33 cellular contexts compared by ENCODE assay signal in the genomic region with DNA sequence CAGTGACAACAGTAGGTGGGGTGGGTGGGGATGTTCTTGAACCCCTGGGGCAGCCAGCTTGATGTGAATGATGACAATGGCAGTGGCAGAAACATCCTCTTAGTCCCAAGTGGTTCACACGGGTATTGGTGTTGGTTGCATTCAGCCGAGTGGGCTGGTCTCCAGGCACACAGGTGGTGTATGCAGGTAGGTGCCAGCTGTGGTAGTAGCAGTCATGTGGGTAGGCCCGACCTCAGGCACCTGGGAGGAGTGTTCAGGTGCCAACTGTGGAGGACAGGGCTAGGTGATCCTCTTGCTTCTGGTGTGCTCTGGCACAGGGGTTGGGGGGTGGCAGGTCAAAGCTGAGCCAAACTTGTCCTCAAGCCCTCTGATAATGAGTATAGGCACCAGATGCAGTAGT.
"Had no signal": no experiment of that assay in that cellular context is flagged by ENCODE, and none has a peak within 500 bp of the region (broad histone marks: within the 10 kb centered on the region; RNA-seq: fewer than 3 reads in every experiment).

No MANE protein-coding gene starts in this region.

- DNase-seq: activated B cell treated with CpG ODN at 0.5 μM for 24 hours; activated CD4-positive, alpha-beta T cell treated with anti-CD3 and anti-CD28 coated beads for 48 hours; activated CD4-positive, alpha-beta T cell treated with anti-CD3 and anti-CD28 coated beads, Interleukin-2, amount 50 U/mL, for 1 hour; activated CD4-positive, alpha-beta T cell treated with anti-CD3 and anti-CD28 coated beads, Interleukin-2, amount 50 U/mL, for 48 hours; activated CD8-positive, alpha-beta memory T cell treated with anti-CD3 and anti-CD28 coated beads for 24 hours; activated CD8-positive, alpha-beta T cell treated with anti-CD3 and anti-CD28 coated beads for 36 hours; activated effector memory CD4-positive, alpha-beta T cell treated with anti-CD3 and anti-CD28 coated beads, Interleukin-2, amount 50 U/mL, for 16 hours; activated naive CD4-positive, alpha-beta T cell treated with anti-CD3 and anti-CD28 coated beads for 36 hours; activated naive CD8-positive, alpha-beta T cell treated with anti-CD3 and anti-CD28 coated beads for 36 hours; activated naive CD8-positive, alpha-beta T cell treated with anti-CD3 and anti-CD28 coated beads, Interleukin-2, amount 50 U/mL, for 24 hours; activated T-cell treated with anti-CD3 and anti-CD28 coated beads, Interleukin-2, amount 50 U/mL, for 1 hour; activated T-cell treated with anti-CD3 and anti-CD28 coated beads, Interleukin-2, amount 50 U/mL, for 48 hours; adrenal gland; amygdala; body of pancreas; central memory CD4-positive, alpha-beta T cell; cerebellar nuclear complex; colonic mucosa; effector CD8-positive, alpha-beta T cell; esophagus squamous epithelium; foreskin melanocyte; T-helper 2 cell; WERI-Rb-1 had no signal

- FAIRE-seq: endometrium, endothelial cell of umbilical vein, TTC549 had no signal

- H3K36me3 ChIP-seq: adrenal gland, cardiac muscle cell, colonic mucosa had no signal

- H3K4me3 ChIP-seq: adrenal gland, body of pancreas, cardiac muscle cell, colonic mucosa, esophagus squamous epithelium, gastroesophageal sphincter had no signal

- H3K27me3 ChIP-seq: adrenal gland, body of pancreas, cardiac muscle cell, colonic mucosa, esophagus squamous epithelium, gastroesophageal sphincter had no signal

- H3K4me1 Mint-ChIP-seq: activated B cell treated with CpG ODN at 0.5 μM for 24 hours; activated naive CD4-positive, alpha-beta T cell treated with anti-CD3 and anti-CD28 coated beads, Interleukin-2, amount 50 U/mL, for 24 hours; activated naive CD8-positive, alpha-beta T cell treated with anti-CD3 and anti-CD28 coated beads for 36 hours; activated naive CD8-positive, alpha-beta T cell treated with anti-CD3 and anti-CD28 coated beads, Interleukin-2, amount 50 U/mL, for 24 hours had no signal

- H3K27ac Mint-ChIP-seq: activated B cell treated with CpG ODN at 0.5 μM for 24 hours; activated CD8-positive, alpha-beta T cell treated with anti-CD3 and anti-CD28 coated beads for 36 hours; activated naive CD4-positive, alpha-beta T cell treated with anti-CD3 and anti-CD28 coated beads for 36 hours; activated naive CD4-positive, alpha-beta T cell treated with anti-CD3 and anti-CD28 coated beads, Interleukin-2, amount 50 U/mL, for 24 hours; activated naive CD8-positive, alpha-beta T cell treated with anti-CD3 and anti-CD28 coated beads for 36 hours; activated naive CD8-positive, alpha-beta T cell treated with anti-CD3 and anti-CD28 coated beads, Interleukin-2, amount 50 U/mL, for 24 hours; activated T-helper 1 cell treated with anti-CD3 and anti-CD28 coated beads, Interleukin-12 subunit alpha, Interleukin-12 subunit beta, Interleukin-2, Interleukin-4 antibody, amounts not matched to agents 30 ng/mL and 10 ng/mL and 1 ng/mL, durations not matched to agents 14 hours and 24 hours and 36 hours; activated T-helper 2 cell treated with anti-CD3 and anti-CD28 coated beads, Interferon-gamma antibody, Interleukin-2, Interleukin-4, amounts not matched to agents 10 μg/mL and 5 μg/mL and 100 μg/mL, durations not matched to agents 14 hours and 24 hours and 36 hours had no signal

- H3K9me3 ChIP-seq: adrenal gland, body of pancreas, colonic mucosa, gastroesophageal sphincter had no signal

- H3K27ac ChIP-seq: adrenal gland, body of pancreas, cardiac muscle cell, colonic mucosa, epithelial cell of prostate, esophagus squamous epithelium, gastroesophageal sphincter, WERI-Rb-1 had no signal

- H3K4me1 ChIP-seq: adrenal gland, body of pancreas, colonic mucosa, esophagus squamous epithelium, gastroesophageal sphincter had no signal

- ATAC-seq: activated CD4-positive, CD25-positive, alpha-beta regulatory T cell treated with anti-CD3 and anti-CD28 coated beads, Interleukin-2, amount 50 U/mL, for 24 hours; activated CD8-positive, alpha-beta T cell treated with anti-CD3 and anti-CD28 coated beads for 36 hours; activated naive CD8-positive, alpha-beta T cell treated with anti-CD3 and anti-CD28 coated beads, Interleukin-2, amount 50 U/mL, for 24 hours; body of pancreas; gastroesophageal sphincter had no signal

- H3K4me3 Mint-ChIP-seq: activated B cell treated with CpG ODN at 0.5 μM for 24 hours; activated CD8-positive, alpha-beta T cell treated with anti-CD3 and anti-CD28 coated beads for 36 hours; activated naive CD4-positive, alpha-beta T cell treated with anti-CD3 and anti-CD28 coated beads for 36 hours; activated naive CD4-positive, alpha-beta T cell treated with anti-CD3 and anti-CD28 coated beads, Interleukin-2, amount 50 U/mL, for 24 hours; activated naive CD8-positive, alpha-beta T cell treated with anti-CD3 and anti-CD28 coated beads for 36 hours; activated naive CD8-positive, alpha-beta T cell treated with anti-CD3 and anti-CD28 coated beads, Interleukin-2, amount 50 U/mL, for 24 hours; activated T-helper 1 cell treated with anti-CD3 and anti-CD28 coated beads, Interleukin-12 subunit alpha, Interleukin-12 subunit beta, Interleukin-2, Interleukin-4 antibody, amounts not matched to agents 30 ng/mL and 10 ng/mL and 1 ng/mL, durations not matched to agents 14 hours and 24 hours and 36 hours had no signal

- H3K27me3 Mint-ChIP-seq: activated B cell treated with CpG ODN at 0.5 μM for 24 hours; activated CD8-positive, alpha-beta T cell treated with anti-CD3 and anti-CD28 coated beads for 36 hours; activated naive CD4-positive, alpha-beta T cell treated with anti-CD3 and anti-CD28 coated beads, Interleukin-2, amount 50 U/mL, for 24 hours; activated naive CD8-positive, alpha-beta T cell treated with anti-CD3 and anti-CD28 coated beads for 36 hours; activated naive CD8-positive, alpha-beta T cell treated with anti-CD3 and anti-CD28 coated beads, Interleukin-2, amount 50 U/mL, for 24 hours had no signal
